Comparison of ENCODE assay signal across 7 cellular contexts in the genomic region with DNA sequence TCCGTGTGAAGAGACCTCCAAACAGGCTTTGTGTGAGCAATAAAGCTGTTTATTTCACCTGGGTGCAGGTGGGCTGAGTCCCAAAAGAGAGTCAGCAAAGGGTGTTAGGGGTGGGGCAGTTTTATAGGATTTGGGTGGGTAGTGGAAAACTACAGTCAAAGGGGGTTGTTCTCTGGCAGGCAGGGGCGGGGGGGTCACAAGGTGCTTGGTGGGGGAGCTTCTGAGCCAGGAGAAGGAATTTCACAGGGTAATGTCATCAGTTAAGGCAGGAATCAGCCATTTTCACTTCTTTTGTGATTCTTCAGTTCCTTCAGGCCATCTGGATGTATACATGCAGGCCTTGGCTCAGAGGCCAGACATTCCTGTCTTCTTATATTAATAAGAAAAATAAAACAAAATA. TPM values are rescaled to one million over a fixed set of nuclear protein-coding genes. Genes with fewer than 3 reads are reported as not detected.
A peak's percentile ranks its signal among the peaks of the same experiment; 100 is the strongest.
DNase-seq lines count a peak whose midpoint lies in the region; ATAC-seq and TF ChIP-seq lines count a peak whose summit lies in the region.
"Not testable (repeated sequence)": the region's sequence is repeated elsewhere in the genome, so short reads cannot be mapped to it uniquely, and the experiment has no call there.

No MANE protein-coding gene starts in this region.

- not testable (repeated sequence) for H3K27me3 ChIP-seq in CD4-positive, alpha-beta memory T cell (ENCODE audit: insufficient read depth, low read length); body of pancreas

- CTCF ChIA-PET in CD4-positive, alpha-beta memory T cell (lab: Charles Lee; ENCODE audit: partially characterized antibody) = interaction anchor here (1.9 kb wide), 1 partner anchor 45 kb away, joined by 7 read pairs; no protein-coding TSS in a partner anchor
- CTCF ChIA-PET in activated CD8-positive, alpha-beta T cell treated with anti-CD3 and anti-CD28 coated beads, Interleukin-2, amount 10 ng/mL, durations not matched to agents 7 days and 5 days (lab: Charles Lee) = interaction anchor here (4.6 kb wide), 1 partner anchor 65 kb away, joined by 29 read pairs; a partner anchor contains a TSS
- CTCF ChIA-PET in activated naive CD4-positive, alpha-beta T cell treated with anti-CD3 and anti-CD28 coated beads for 36 hours (lab: Charles Lee) = interaction anchor here (1.2 kb wide), 1 partner anchor 45 kb away, joined by 5 read pairs; no protein-coding TSS in a partner anchor

- not testable (repeated sequence) for H3K9me3 ChIP-seq in CD4-positive, alpha-beta memory T cell (ENCODE audit: control insufficient read depth in 1 of 2, low read length in 2 of 2); body of pancreas

- intact Hi-C loops in CD4-positive, alpha-beta memory T cell (cut with micrococcal nuclease) = loop anchor here (5.0 kb wide), 1 partner anchor 1214 kb away; no protein-coding TSS in a partner anchor
- intact Hi-C loops in activated naive CD4-positive, alpha-beta T cell treated with anti-CD3 and anti-CD28 coated beads for 36 hours (cut with micrococcal nuclease) = loop anchor here (2.0 to 5.0 kb wide), 2 partner anchors 169 to 753 kb away; a partner anchor contains a TSS
- intact Hi-C loops in body of pancreas (cut with DNase I); natural killer cell (cut with micrococcal nuclease): not testable (repeated sequence)

- H3K36me3 ChIP-seq in CD4-positive, alpha-beta memory T cell (ENCODE audit: insufficient read depth, low read length); body of pancreas (replicated peaks in 1 of 2; ENCODE audit: insufficient read depth in 1 of 2, low read depth in 2 of 2): not testable (repeated sequence)

- not testable (repeated sequence) for H3K27me3 Mint-ChIP-seq in CD4-positive, alpha-beta memory T cell; activated CD8-positive, alpha-beta T cell treated with anti-CD3 and anti-CD28 coated beads, Interleukin-2, amount 10 ng/mL, durations not matched to agents 7 days and 5 days (ENCODE audit: low read depth); activated naive CD4-positive, alpha-beta T cell treated with anti-CD3 and anti-CD28 coated beads for 36 hours (ENCODE audit: low read depth); natural killer cell (ENCODE audit: low read depth in 2 of 2); type B pancreatic cell

- not testable (repeated sequence) for DNase-seq in CD4-positive, alpha-beta memory T cell; activated CD8-positive, alpha-beta T cell treated with anti-CD3 and anti-CD28 coated beads, Interleukin-2, amount 10 ng/mL, durations not matched to agents 7 days and 5 days; activated naive CD4-positive, alpha-beta T cell treated with anti-CD3 and anti-CD28 coated beads for 36 hours; body of pancreas; natural killer cell; type B pancreatic cell (ENCODE audit: extremely low spot score, unreplicated experiment)

- not testable (repeated sequence) for TF ChIP-seq CTCF in VCaP (conservative IDR thresholded peaks at IDR 0.05); body of pancreas (IDR thresholded peaks at IDR 0.05); natural killer cell (IDR thresholded peaks at IDR 0.05); type B pancreatic cell (conservative IDR thresholded peaks at IDR 0.05)

- peak overlapping the region in 4 of 8 donors; percentile 44 to 59 (median 48) for H3K4me3 Mint-ChIP-seq in CD4-positive, alpha-beta memory T cell
- peak overlapping the region; percentile 33 for H3K4me3 Mint-ChIP-seq in activated CD8-positive, alpha-beta T cell treated with anti-CD3 and anti-CD28 coated beads, Interleukin-2, amount 10 ng/mL, durations not matched to agents 7 days and 5 days
- H3K4me3 Mint-ChIP-seq in activated naive CD4-positive, alpha-beta T cell treated with anti-CD3 and anti-CD28 coated beads for 36 hours = peak overlapping the region; percentile 39
- peak overlapping the region; percentile 40 for H3K4me3 Mint-ChIP-seq in natural killer cell
- peak overlapping the region; percentile 59 for H3K4me3 Mint-ChIP-seq in type B pancreatic cell

- 72 to 74% methylated on average over 2 of the region's 2 CpGs for WGBS in body of pancreas, 2 donors

- not testable (repeated sequence) for H3K27ac ChIP-seq in CD4-positive, alpha-beta memory T cell (ENCODE audit: low read depth, low read length)
- H3K27ac ChIP-seq in VCaP = peak overlapping the region; percentile 95; the same call in 1 of the 2 replicates
- H3K27ac ChIP-seq in body of pancreas = peak overlapping the region in 3 of 4 donors; percentile 85 to 96 (median 95)

- not testable (repeated sequence) for TF ChIP-seq POLR2A in body of pancreas (IDR thresholded peaks at IDR 0.05)

- H3K27ac Mint-ChIP-seq in CD4-positive, alpha-beta memory T cell = peak overlapping the region in 4 of 7 donors; percentile 68 to 98 (median 72)
- H3K27ac Mint-ChIP-seq in activated CD8-positive, alpha-beta T cell treated with anti-CD3 and anti-CD28 coated beads, Interleukin-2, amount 10 ng/mL, durations not matched to agents 7 days and 5 days = peak overlapping the region; percentile 37
- H3K27ac Mint-ChIP-seq in activated naive CD4-positive, alpha-beta T cell treated with anti-CD3 and anti-CD28 coated beads for 36 hours; natural killer cell; type B pancreatic cell: not testable (repeated sequence)

- not testable (repeated sequence) for ATAC-seq in activated CD8-positive, alpha-beta T cell treated with anti-CD3 and anti-CD28 coated beads, Interleukin-2, amount 10 ng/mL, durations not matched to agents 7 days and 5 days; body of pancreas; natural killer cell

- H3K4me3 ChIP-seq in CD4-positive, alpha-beta memory T cell (ENCODE audit: low read length in 2 of 2); body of pancreas: not testable (repeated sequence)

- peaks cover 36% of the 10 kb centered on the region for H3K4me1 ChIP-seq in CD4-positive, alpha-beta memory T cell (ENCODE audit: insufficient read depth, low read length)
- peaks cover 24% of the 10 kb centered on the region for H3K4me1 ChIP-seq in body of pancreas

- H3K9me3 Mint-ChIP-seq in CD4-positive, alpha-beta memory T cell; activated CD8-positive, alpha-beta T cell treated with anti-CD3 and anti-CD28 coated beads, Interleukin-2, amount 10 ng/mL, durations not matched to agents 7 days and 5 days (ENCODE audit: insufficient read depth); activated naive CD4-positive, alpha-beta T cell treated with anti-CD3 and anti-CD28 coated beads for 36 hours; natural killer cell; type B pancreatic cell: not testable (repeated sequence)

- peaks cover 5 to 18% of the 10 kb centered on the region in 2 donors for H3K36me3 Mint-ChIP-seq in CD4-positive, alpha-beta memory T cell
- peaks cover 13% of the 10 kb centered on the region for H3K36me3 Mint-ChIP-seq in activated CD8-positive, alpha-beta T cell treated with anti-CD3 and anti-CD28 coated beads, Interleukin-2, amount 10 ng/mL, durations not matched to agents 7 days and 5 days (ENCODE audit: low read depth)
- H3K36me3 Mint-ChIP-seq in activated naive CD4-positive, alpha-beta T cell treated with anti-CD3 and anti-CD28 coated beads for 36 hours (ENCODE audit: low read depth); natural killer cell; type B pancreatic cell: not testable (repeated sequence)

- POLR2A ChIA-PET in CD4-positive, alpha-beta memory T cell (lab: Charles Lee; ENCODE audit: partially characterized antibody) = interaction anchor here (1.5 to 3.4 kb wide), 3 partner anchors 45 to 80 kb away, joined by 3 to 56 read pairs (median 54); a partner anchor contains a TSS
- POLR2A ChIA-PET in activated CD8-positive, alpha-beta T cell treated with anti-CD3 and anti-CD28 coated beads, Interleukin-2, amount 10 ng/mL, durations not matched to agents 7 days and 5 days (lab: Charles Lee) = not testable (repeated sequence)

- peaks cover 23 to 47% (median 35%) of the 10 kb centered on the region in 4 donors for H3K4me1 Mint-ChIP-seq in CD4-positive, alpha-beta memory T cell
- H3K4me1 Mint-ChIP-seq in activated CD8-positive, alpha-beta T cell treated with anti-CD3 and anti-CD28 coated beads, Interleukin-2, amount 10 ng/mL, durations not matched to agents 7 days and 5 days (ENCODE audit: low read depth) = peaks cover 30% of the 10 kb centered on the region
- H3K4me1 Mint-ChIP-seq in activated naive CD4-positive, alpha-beta T cell treated with anti-CD3 and anti-CD28 coated beads for 36 hours (ENCODE audit: low read depth) = peaks cover 20% of the 10 kb centered on the region
- H3K4me1 Mint-ChIP-seq in natural killer cell = peaks cover 38 to 41% of the 10 kb centered on the region in 2 donors
- peaks cover 18% of the 10 kb centered on the region for H3K4me1 Mint-ChIP-seq in type B pancreatic cell (ENCODE audit: unreplicated experiment)

RNA-seq across cellular contexts. Expression of a gene that starts 1.9 kb away (rescaled TPM):
- total RNA-seq in CD4-positive, alpha-beta memory T cell = 10 to 100 TPM; 68.0 to 68.7 TPM
- 10 to 100 TPM; 24.6 to 77.2 TPM for polyA plus RNA-seq in CD4-positive, alpha-beta memory T cell
- total RNA-seq in activated CD8-positive, alpha-beta T cell treated with anti-CD3 and anti-CD28 coated beads, Interleukin-2, amount 10 ng/mL, durations not matched to agents 7 days and 5 days = 10 to 100 TPM; 43.6 to 44.5 TPM
- total RNA-seq in activated naive CD4-positive, alpha-beta T cell treated with anti-CD3 and anti-CD28 coated beads for 36 hours = 10 to 100 TPM; 22.7 to 26.1 TPM
- total RNA-seq in body of pancreas = 10 to 100 TPM; 25.2 to 33.6 TPM
- total RNA-seq in natural killer cell = 10 to 100 TPM; 42.9 to 63.6 (median 49.8) TPM
- total RNA-seq in type B pancreatic cell (ENCODE audit: low replicate concordance) = 61.8 and 72.5 TPM in 2 replicates
